ENCODE assay signal across 1 cellular context in the genomic region with DNA sequence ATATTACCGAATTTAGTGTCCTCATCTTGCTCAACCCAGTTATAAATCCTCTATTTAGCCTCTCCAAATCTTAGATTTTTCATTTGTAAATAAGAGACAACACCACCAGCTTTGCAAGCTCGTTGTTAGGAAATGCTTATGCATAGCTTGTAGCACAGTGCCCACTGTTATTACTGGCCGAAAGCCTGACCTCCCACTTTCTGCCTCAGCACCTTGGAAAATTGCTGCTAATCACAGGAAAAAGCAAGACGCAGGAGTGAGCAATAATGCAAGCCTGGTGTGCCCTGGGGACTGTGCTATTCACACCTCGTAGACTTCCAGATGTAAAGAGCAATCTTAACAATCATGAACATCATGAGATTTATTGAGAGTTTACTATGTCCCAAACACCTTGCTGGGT.
TF ChIP-seq lines count a peak whose summit lies in the region.

No MANE protein-coding gene starts in this region.

TF ChIP-seq in H1, 55 proteins besides CTCF, POLR2A, EP300 and RAD21:
- no peak for TF ChIP-seq JUN (IDR thresholded peaks at IDR 0.05; ENCODE audit: low read depth, low read length)
- TF ChIP-seq JUND (IDR thresholded peaks at IDR 0.05; ENCODE audit: low read length): no peak
- no peak for TF ChIP-seq NRF1 (IDR thresholded peaks at IDR 0.05; ENCODE audit: low read depth, low read length)
- TF ChIP-seq BRCA1 (IDR thresholded peaks at IDR 0.05; ENCODE audit: low read depth, low read length): no peak
